20 cellular contexts compared by ENCODE assay signal in genomic region chr4:173337463-173337862, GRCh38. TPM values are rescaled to one million over a fixed set of nuclear protein-coding genes. Genes with fewer than 3 reads are reported as not detected.
DNase-seq lines count a peak whose midpoint lies in the region; ATAC-seq and TF ChIP-seq lines count a peak whose summit lies in the region.
"Had no signal": no experiment of that assay in that cellular context is flagged by ENCODE, and none has a peak within 500 bp of the region (broad histone marks: within the 10 kb centered on the region; RNA-seq: fewer than 3 reads in every experiment).

No MANE protein-coding gene starts in this region.

- H3K4me3 Mint-ChIP-seq in CD4-positive, alpha-beta T cell, result peak overlapping the region; percentile 3
- H3K4me3 Mint-ChIP-seq in chondrocyte (ENCODE audit: unreplicated experiment), result no peak overlapping the region

- H3K27ac ChIP-seq in CD4-positive, alpha-beta T cell (ENCODE audit: low read depth, low read length), result no peak overlapping the region
- no peak overlapping the region for H3K27ac ChIP-seq in GM23248
- H3K27ac ChIP-seq in OCI-LY7 (ENCODE audit: low read depth, low read length, poor library complexity, severe bottlenecking), result no peak overlapping the region
- no peak overlapping the region for H3K27ac ChIP-seq in caudate nucleus (ENCODE audit: low read depth, low read length)
- H3K27ac ChIP-seq: A549 had no signal

- H4K20me1 ChIP-seq in GM23248 (ENCODE audit: insufficient read depth) (no peaks in the 10 kb centered on the region), OCI-LY7 (ENCODE audit: insufficient read depth, low read length) (peaks cover 9% of the 10 kb centered on the region; the same call in 1 of the 2 replicates)

- BruUV-seq in OCI-LY7 (replicated peaks; lab: Mats Ljungman, UMichigan), result no TSS peak

- H3K36me3 ChIP-seq in GM23248 (ENCODE audit: low read depth), result peaks cover 3% of the 10 kb centered on the region; the same call in 1 of the 2 replicates
- H3K36me3 ChIP-seq in OCI-LY7 (ENCODE audit: insufficient read depth, low read length), result peaks cover 16% of the 10 kb centered on the region

- no peaks in the 10 kb centered on the region for H3K9me3 ChIP-seq in CD4-positive, alpha-beta T cell (ENCODE audit: control insufficient read depth, low read length)
- H3K9me3 ChIP-seq in GM23248 (ENCODE audit: low read depth), result no peaks in the 10 kb centered on the region
- H3K9me3 ChIP-seq in OCI-LY7 (ENCODE audit: low read length), result no peaks in the 10 kb centered on the region
- H3K9me3 ChIP-seq: A549, BE2C had no signal

- H3K4me1 ChIP-seq in GM23248 (ENCODE audit: insufficient read depth), result peaks cover 11% of the 10 kb centered on the region; the same call in 1 of the 2 replicates
- H3K4me1 ChIP-seq in OCI-LY7 (ENCODE audit: insufficient read depth, low read length, poor library complexity, severe bottlenecking), result peaks cover 46% of the 10 kb centered on the region
- H3K4me1 ChIP-seq: BE2C had no signal

- H2AFZ ChIP-seq in GM23248 (no peak overlapping the region), OCI-LY7 (ENCODE audit: low read length) (no peak overlapping the region)

- TF ChIP-seq CTCF in CD4-positive, alpha-beta T cell (IDR thresholded peaks at IDR 0.05), result no peak
- TF ChIP-seq CTCF in OCI-LY7 (conservative IDR thresholded peaks at IDR 0.05; ENCODE audit: low read length) (no peak), chondrocyte (IDR thresholded peaks at IDR 0.05) (no peak), GM13977 (IDR thresholded peaks at IDR 0.05; ENCODE audit: extremely low read depth, insufficient read depth, missing control alignments) (no peak)

- H3K4me3 ChIP-seq in GM23248 (no peak overlapping the region), OCI-LY7 (ENCODE audit: low read depth, low read length, poor library complexity, severe bottlenecking) (no peak overlapping the region)
- H3K4me3 ChIP-seq: A549 had no signal

- H3K9me2 ChIP-seq in GM23248 (ENCODE audit: insufficient read depth) (no peaks in the 10 kb centered on the region), OCI-LY7 (ENCODE audit: insufficient read depth, low read length) (no peaks in the 10 kb centered on the region)

- POLR2A ChIA-PET in CD4-positive, alpha-beta T cell (lab: Charles Lee), result interaction anchor here (0.6 kb wide), 1 partner anchor 73 kb away, joined by 3 read pairs; no protein-coding TSS in a partner anchor
- POLR2A ChIA-PET in OCI-LY7 (lab: Charles Lee), result interaction anchor here (0.7 to 14.1 kb wide), 7 partner anchors 8 to 208 kb away, joined by 3 to 336 read pairs (median 5); partner anchors contain the start of genes GALNT7 and SAP30

- no peak overlapping the region for H3K27ac Mint-ChIP-seq in CD4-positive, alpha-beta T cell
- peak overlapping the region; percentile 69 for H3K27ac Mint-ChIP-seq in chondrocyte (ENCODE audit: unreplicated experiment)

- H3K27me3 Mint-ChIP-seq in CD4-positive, alpha-beta T cell, result peaks cover 13% of the 10 kb centered on the region
- H3K27me3 Mint-ChIP-seq in chondrocyte (ENCODE audit: low read depth), result no peaks in the 10 kb centered on the region

- H3K4me2 ChIP-seq in GM23248 (ENCODE audit: unreplicated experiment) (no peak overlapping the region), OCI-LY7 (ENCODE audit: low read length) (peak overlapping the region; percentile 94)
- H3K4me2 ChIP-seq: A549 had no signal

- no peak for DNase-seq in CD4-positive, alpha-beta T cell
- DNase-seq in GM23248 (peak; percentile 16), OCI-LY7 (ENCODE audit: low spot score) (no peak), chondrocyte (ENCODE audit: low spot score) (no peak), GM13977 (ENCODE audit: low spot score) (no peak), hepatic stellate cell (ENCODE audit: low spot score) (no peak), amygdala (lab: John Stamatoyannopoulos, UW) (no peak), caudate nucleus (lab: John Stamatoyannopoulos, UW) (no peak)
- DNase-seq: BE2C, DMS79, KBM-7, NCI-H1092 treated with DMSO at 0.1 percent for 48 hours, NCI-H146, NCI-H2029 treated with DMSO at 0.1 percent for 48 hours, NCI-H2171, NCI-H524 treated with DMSO at 0.1 percent for 48 hours, NCI-H82, OCI-M1, Right ventricle myocardium superior had no signal

- in situ Hi-C loops in GM23248 (cut with MboI) (no loop called here), GM13977 (cut with MboI; ENCODE audit: low pct_unique_long_range_greater_than_20kb, low sequenced_read_pairs, unreplicated experiment) (no loop called here)

- H3K4me1 Mint-ChIP-seq in CD4-positive, alpha-beta T cell (ENCODE audit: low read depth), result peaks cover 23% of the 10 kb centered on the region
- peaks cover 26% of the 10 kb centered on the region for H3K4me1 Mint-ChIP-seq in chondrocyte (ENCODE audit: low read depth)

- H3F3A ChIP-seq in GM23248 (ENCODE audit: insufficient read depth), result peaks cover 8% of the 10 kb centered on the region

- 68 to 72% methylated on average over 2 of the region's 2 CpGs for WGBS in GM23248 (ENCODE audit: low coverage in 1 of 2, low lambda C conversion rate in 2 of 2, missing lambda C conversion rate in 2 of 2), 2 experiments

- intact Hi-C loops in CD4-positive, alpha-beta T cell (cut with DNase I, micrococcal nuclease), result loop anchor here (2.0 to 10.0 kb wide), 2 partner anchors 29 to 947 kb away; partner anchors contain the start of genes CEP44 (in 2 of the 2) and FBXO8 (in 2 of the 2)
- intact Hi-C loops in OCI-LY7 (cut with micrococcal nuclease; ENCODE audit: unreplicated experiment), result no loop called here

- H3K36me3 Mint-ChIP-seq in CD4-positive, alpha-beta T cell (ENCODE audit: low read depth), result peaks cover 21% of the 10 kb centered on the region
- H3K36me3 Mint-ChIP-seq in chondrocyte (ENCODE audit: low read depth), result no peaks in the 10 kb centered on the region

- no peak overlapping the region for H3K9ac ChIP-seq in GM23248

- H3K79me2 ChIP-seq in GM23248 (ENCODE audit: insufficient read depth) (peaks cover 12% of the 10 kb centered on the region), OCI-LY7 (ENCODE audit: insufficient read depth, low read depth, low read length) (peaks cover 44% of the 10 kb centered on the region)

- H3K27me3 ChIP-seq in CD4-positive, alpha-beta T cell (ENCODE audit: control insufficient read depth, insufficient read depth, low read length), result no peaks in the 10 kb centered on the region
- no peaks in the 10 kb centered on the region; the same call in 1 of the 2 replicates for H3K27me3 ChIP-seq in GM23248 (replicated peaks; ENCODE audit: insufficient read depth)
- H3K27me3 ChIP-seq: BE2C had no signal

- no peak for ATAC-seq in CD4-positive, alpha-beta T cell (ENCODE audit: poor library complexity)
- ATAC-seq: A549 had no signal

- CTCF ChIA-PET in CD4-positive, alpha-beta T cell (lab: Charles Lee), result interaction anchor here (0.5 kb wide), 1 partner anchor 27 kb away, joined by 3 read pairs; no protein-coding TSS in a partner anchor
- CTCF ChIA-PET in OCI-LY7 (lab: Charles Lee; ENCODE audit: unreplicated experiment), result no interaction called here

- H3K9me3 Mint-ChIP-seq in CD4-positive, alpha-beta T cell, result no peaks in the 10 kb centered on the region
- no peaks in the 10 kb centered on the region for H3K9me3 Mint-ChIP-seq in chondrocyte (ENCODE audit: low read depth)

RNA-seq across cellular contexts. Expression of gene HMGB2, which starts 3.3 kb away (rescaled TPM):
- 100 to 1,000 TPM; 228 to 232 TPM for total RNA-seq in CD4-positive, alpha-beta T cell
- total RNA-seq in GM23248 (2014; rRNA removed; shearing (Covaris generic)), result 23.8 and 31.1 TPM in 2 replicates
- 91.6 and 92.0 TPM in 2 replicates for polyA plus RNA-seq in GM23248 (2016; fragmentation: Nextera tagmentation; extraction: Ambion mirVana)
- 697 and 1,101 TPM in 2 replicates for total RNA-seq in OCI-LY7 (2014; rRNA removed; shearing (Covaris generic))
- total RNA-seq in OCI-LY7 (2022) (810 and 934 TPM in 2 replicates), chondrocyte (24.0 to 31.0 TPM (median 27.7 TPM) in 3 replicates)

RNA-seq across cellular contexts. Expression of gene SAP30, which starts 33.3 kb away (rescaled TPM):
- 1 to 10 TPM; 2.5 to 3.9 TPM for total RNA-seq in CD4-positive, alpha-beta T cell
- total RNA-seq in GM23248 (2014; rRNA removed; shearing (Covaris generic)), result 4.4 and 5.3 TPM in 2 replicates
- polyA plus RNA-seq in GM23248 (2016; fragmentation: Nextera tagmentation; extraction: Ambion mirVana), result 6.1 and 9.8 TPM in 2 replicates
- total RNA-seq in OCI-LY7 (2014; rRNA removed; shearing (Covaris generic)), result 63.5 and 86.2 TPM in 2 replicates
- total RNA-seq in OCI-LY7 (2022) (49.3 and 56.0 TPM in 2 replicates), chondrocyte (18.5 to 23.9 TPM (median 20.0 TPM) in 3 replicates)
